ENCODE assay signal across 18 cellular contexts in the genomic region with DNA sequence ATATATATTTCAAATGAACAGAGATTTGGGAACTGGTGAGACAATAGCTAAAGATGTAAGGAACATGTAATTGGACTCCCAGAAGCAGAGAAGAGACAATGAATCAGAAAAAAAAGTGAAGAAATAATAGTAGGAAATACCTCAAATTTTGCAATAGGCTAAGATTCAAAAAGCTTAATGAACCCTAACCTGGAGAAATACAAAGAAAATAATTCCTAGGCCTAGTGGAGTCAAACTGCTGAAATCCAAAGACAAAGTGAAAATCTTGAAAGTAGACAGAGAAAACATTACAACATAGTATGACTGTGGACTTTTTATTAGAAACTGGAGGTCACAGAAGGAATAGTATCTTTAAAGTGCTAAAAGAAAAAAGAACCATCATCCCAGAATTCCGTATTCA.
DNase-seq lines count a peak whose midpoint lies in the region; ATAC-seq and TF ChIP-seq lines count a peak whose summit lies in the region.
"Had no signal": no experiment of that assay in that cellular context is flagged by ENCODE, and none has a peak within 500 bp of the region (broad histone marks: within the 10 kb centered on the region; RNA-seq: fewer than 3 reads in every experiment).

No MANE protein-coding gene starts in this region.

- no peaks in the 10 kb centered on the region for H4K20me1 ChIP-seq in hepatocyte (ENCODE audit: insufficient read depth, poor library complexity, severe bottlenecking)
- H4K20me1 ChIP-seq: BLaER1 had no signal

- DNase-seq in MCF 10A (ENCODE audit: unreplicated experiment) (peak; percentile 20), breast epithelium (ENCODE audit: low spot score in 2 of 2) (no peak), fibroblast of pulmonary artery (ENCODE audit: low read depth) (peak; percentile 58), renal cortical epithelial cell (ENCODE audit: low read depth) (peak; percentile 57), hepatocyte (ENCODE audit: low spot score) (no peak)
- DNase-seq: Caco-2; CD4-positive, CD25-positive, alpha-beta regulatory T cell; CD8-positive, alpha-beta T cell; DMS153; DND-41; GOT3; HFFc6 had no signal

- no peak overlapping the region for H3K4me3 ChIP-seq in breast epithelium
- H3K4me3 ChIP-seq in fibroblast of pulmonary artery (replicated peaks; ENCODE audit: low read depth, low read length), result no peak overlapping the region
- no peak overlapping the region for H3K4me3 ChIP-seq in hepatocyte
- H3K4me3 ChIP-seq: BLaER1, HAP-1 had no signal

- no TSS peak for BruUV-seq in MCF 10A (replicated peaks; lab: Mats Ljungman, UMichigan)

- ATAC-seq in GM21367 (IDR thresholded peaks at IDR 0.05; ENCODE audit: unreplicated experiment), result no peak
- ATAC-seq: CD8-positive, alpha-beta T cell had no signal

- no peaks in the 10 kb centered on the region for H3K9me3 ChIP-seq in breast epithelium
- H3K9me3 ChIP-seq in hepatocyte (ENCODE audit: low read depth), result no peaks in the 10 kb centered on the region
- H3K9me3 ChIP-seq: Caco-2, HAP-1 had no signal

- H3K4me2 ChIP-seq in hepatocyte, result no peak overlapping the region
- H3K4me2 ChIP-seq: BLaER1 had no signal

- POLR2A ChIA-PET in MCF 10A (lab: Yijun Ruan, JAX), result interaction anchor here (0.7 to 1.6 kb wide), 2 partner anchors 13 to 24 kb away, joined by 3 read pairs; no protein-coding TSS in a partner anchor

- no peaks in the 10 kb centered on the region for H3K9me3 Mint-ChIP-seq in MCF 10A (ENCODE audit: unreplicated experiment)
- H3K9me3 Mint-ChIP-seq: HFFc6 had no signal

- no peak overlapping the region for H2AFZ ChIP-seq in hepatocyte

- H3K27me3 Mint-ChIP-seq in MCF 10A (ENCODE audit: insufficient read depth, unreplicated experiment), result no peaks in the 10 kb centered on the region

- no peak overlapping the region for H3K4me3 Mint-ChIP-seq in MCF 10A (ENCODE audit: unreplicated experiment)
- H3K4me3 Mint-ChIP-seq: B cell; CD4-positive, CD25-positive, alpha-beta regulatory T cell; CD8-positive, alpha-beta T cell; HFFc6 had no signal

- H3K36me3 ChIP-seq in breast epithelium, result no peaks in the 10 kb centered on the region
- H3K36me3 ChIP-seq in hepatocyte (replicated peaks; ENCODE audit: insufficient read depth, low read depth), result no peaks in the 10 kb centered on the region
- H3K36me3 ChIP-seq: BLaER1, HAP-1 had no signal

- H3K27ac Mint-ChIP-seq in MCF 10A (ENCODE audit: low read depth, unreplicated experiment), result no peak overlapping the region
- H3K27ac Mint-ChIP-seq: B cell; CD4-positive, CD25-positive, alpha-beta regulatory T cell; CD8-positive, alpha-beta T cell; HFFc6 had no signal

- TF ChIP-seq CTCF in MCF 10A (IDR thresholded peaks at IDR 0.05; ENCODE audit: unreplicated experiment), result no peak
- TF ChIP-seq CTCF in breast epithelium (IDR thresholded peaks at IDR 0.05), result no peak
- TF ChIP-seq CTCF in fibroblast of pulmonary artery (IDR thresholded peaks at IDR 0.05; ENCODE audit: low read length, missing control alignments), result no peak
- TF ChIP-seq CTCF in hepatocyte (IDR thresholded peaks at IDR 0.05; ENCODE audit: poor library complexity), result no peak

- no peaks in the 10 kb centered on the region for H3K36me3 Mint-ChIP-seq in MCF 10A (ENCODE audit: insufficient read depth, unreplicated experiment)
- H3K36me3 Mint-ChIP-seq: CD4-positive, CD25-positive, alpha-beta regulatory T cell; CD8-positive, alpha-beta T cell had no signal

- no peaks in the 10 kb centered on the region for H3K27me3 ChIP-seq in breast epithelium
- no peaks in the 10 kb centered on the region for H3K27me3 ChIP-seq in hepatocyte
- H3K27me3 ChIP-seq: BLaER1 had no signal

- WGBS in hepatocyte (ENCODE audit: low lambda C conversion rate, missing lambda C conversion rate), result 96% methylated on average over 1 of the region's 1 CpG

- CTCF ChIA-PET in MCF 10A (lab: Yijun Ruan, JAX), result no interaction called here

- TF ChIP-seq POLR2A in breast epithelium (IDR thresholded peaks at IDR 0.05), result no peak

- H3K4me1 ChIP-seq in breast epithelium, result no peaks in the 10 kb centered on the region
- H3K4me1 ChIP-seq in hepatocyte (ENCODE audit: insufficient read depth), result no peaks in the 10 kb centered on the region
- H3K4me1 ChIP-seq: Caco-2, HAP-1 had no signal

- no peaks in the 10 kb centered on the region for H3K79me2 ChIP-seq in hepatocyte

- no peaks in the 10 kb centered on the region for H3K4me1 Mint-ChIP-seq in MCF 10A (ENCODE audit: insufficient read depth, unreplicated experiment)
- H3K4me1 Mint-ChIP-seq: B cell had no signal

- no peaks in the 10 kb centered on the region for H3K9me2 ChIP-seq in hepatocyte (replicated peaks; ENCODE audit: insufficient read depth)

- intact Hi-C loops in MCF 10A (cut with micrococcal nuclease) (no loop called here), breast epithelium (cut with DNase I; ENCODE audit: low total_unique reads) (no loop called here)

- H3K27ac ChIP-seq in breast epithelium (no peak overlapping the region), hepatocyte (no peak overlapping the region)
- H3K27ac ChIP-seq: 22Rv1, BLaER1, C4-2B had no signal

Comparison
In these comparisons a context has a peak if more than half of its experiments do, and no peak if none do; other contexts are left out.
1. DNase-seq: peak in MCF 10A (single experiment), fibroblast of pulmonary artery (single experiment) and renal cortical epithelial cell (single experiment); none in breast epithelium (0 of 2) and hepatocyte (single experiment).